Comparison of ENCODE assay signal across 8 cellular contexts in genomic region chr6:53811082-53811481, GRCh38. TPM values are rescaled to one million over a fixed set of nuclear protein-coding genes. Genes with fewer than 3 reads are reported as not detected.
DNase-seq lines count a peak whose midpoint lies in the region; ATAC-seq and TF ChIP-seq lines count a peak whose summit lies in the region.

No MANE protein-coding gene starts in this region.

- no peak overlapping the region for H3K9ac ChIP-seq in trophoblast cell (ENCODE audit: low read length)

- H2AK5ac ChIP-seq in trophoblast cell (ENCODE audit: low read length): no peak overlapping the region

- ATAC-seq in GM19463 (IDR thresholded peaks at IDR 0.05; ENCODE audit: unreplicated experiment): peak; percentile 96
- ATAC-seq in HG03457 (IDR thresholded peaks at IDR 0.05; ENCODE audit: unreplicated experiment): peak; percentile 96
- no peak for ATAC-seq in stimulated activated naive CD8-positive, alpha-beta T cell treated with anti-CD3 and anti-CD28 coated beads, Interleukin-15, Interleukin-2, amounts not matched to agents 100 U/mL and 50 U/mL, for 24 hours

- H3K4ac ChIP-seq in trophoblast cell (ENCODE audit: low read depth, low read length): no peak overlapping the region

- H3K23ac ChIP-seq in trophoblast cell (ENCODE audit: low read length): no peak overlapping the region

- intact Hi-C loops in ascending aorta (cut with DNase I): no loop called here

- no peak overlapping the region for H2BK12ac ChIP-seq in trophoblast cell (ENCODE audit: low read length)

- TF ChIP-seq CTCF in ascending aorta (IDR thresholded peaks at IDR 0.05): no peak

- H3K18ac ChIP-seq in trophoblast cell (ENCODE audit: low read length): no peak overlapping the region

- H3K27me3 ChIP-seq in ascending aorta: no peaks in the 10 kb centered on the region
- H3K27me3 ChIP-seq in trophoblast cell (ENCODE audit: insufficient read depth, low read length): no peaks in the 10 kb centered on the region

- H4K8ac ChIP-seq in trophoblast cell (ENCODE audit: low read depth, low read length): no peak overlapping the region

- peak; percentile 92 for DNase-seq in DMS153 (lab: John Stamatoyannopoulos, UW)
- DNase-seq in ascending aorta (ENCODE audit: low spot score in 2 of 2): no peak
- peak; percentile 48 to 53 for DNase-seq in trophoblast cell
- no peak for DNase-seq in stimulated activated naive CD8-positive, alpha-beta T cell treated with anti-CD3 and anti-CD28 coated beads, Interleukin-15, Interleukin-2, amounts not matched to agents 100 U/mL and 50 U/mL, for 24 hours
- DNase-seq in activated CD4-positive, alpha-beta T cell treated with anti-CD3 and anti-CD28 coated beads for 48 hours: no peak
- no peak for DNase-seq in activated CD4-positive, alpha-beta T cell treated with anti-CD3 and anti-CD28 coated beads for 4 hours

- H3K14ac ChIP-seq in trophoblast cell (ENCODE audit: low read length): no peak overlapping the region

- H2AFZ ChIP-seq in trophoblast cell (ENCODE audit: insufficient read depth, low read length, poor library complexity): no peak overlapping the region

- no peak overlapping the region for H4K12ac ChIP-seq in trophoblast cell (ENCODE audit: low read depth, low read length)

- H3K79me2 ChIP-seq in trophoblast cell (ENCODE audit: control insufficient read depth, insufficient read depth, low read length, poor library complexity): peaks cover 12% of the 10 kb centered on the region

- H3K9me3 ChIP-seq in ascending aorta (no peaks in the 10 kb centered on the region), trophoblast cell (ENCODE audit: insufficient read depth, low read depth, low read length) (peaks cover 2% of the 10 kb centered on the region)

- peaks cover 12% of the 10 kb centered on the region for H3K79me1 ChIP-seq in trophoblast cell (ENCODE audit: low read length)

- H3K27ac ChIP-seq in ascending aorta (peak overlapping the region; percentile 6 to 8), trophoblast cell (ENCODE audit: low read depth, low read length) (peak overlapping the region; percentile 63)

- H3K36me3 ChIP-seq in ascending aorta (no peaks in the 10 kb centered on the region), trophoblast cell (ENCODE audit: control insufficient read depth in 1 of 2, insufficient read depth in 2 of 2, low read length in 2 of 2) (peaks cover 0 to 3% of the 10 kb centered on the region in 2 experiments)

- H3K4me1 ChIP-seq in ascending aorta (peaks cover 0 to 12% of the 10 kb centered on the region in 2 donors), trophoblast cell (ENCODE audit: control insufficient read depth in 1 of 2, insufficient read depth in 2 of 2, low read length in 2 of 2) (peaks cover 27 to 39% of the 10 kb centered on the region in 2 experiments)

- H4K91ac ChIP-seq in trophoblast cell (ENCODE audit: low read depth, low read length): no peak overlapping the region

- H2BK5ac ChIP-seq in trophoblast cell (ENCODE audit: low read depth, low read length, poor library complexity): no peak overlapping the region

- no peak overlapping the region for H3K4me3 ChIP-seq in ascending aorta
- no peak overlapping the region for H3K4me3 ChIP-seq in trophoblast cell (ENCODE audit: low read depth, low read length)

- WGBS in trophoblast cell (ENCODE audit: extremely low coverage, insufficient coverage, insufficient read length): no CpG with 5 or more reads among the region's 4 CpGs

- no peak overlapping the region for H3K4me2 ChIP-seq in trophoblast cell (ENCODE audit: low read length)

- no peak overlapping the region for H2BK120ac ChIP-seq in trophoblast cell (ENCODE audit: insufficient read depth, low read length, poor library complexity)

RNA-seq across cellular contexts. Expression of gene LRRC1, which starts 16.3 kb away (rescaled TPM):
- total RNA-seq in ascending aorta: 16.3 TPM
- 43.6 and 44.5 TPM in 2 replicates for polyA plus RNA-seq in trophoblast cell (2013)

Comparison
In these comparisons a context has a peak if more than half of its experiments do, and no peak if none do; other contexts are left out.
1. DNase-seq: peak in DMS153 (single experiment) and trophoblast cell (2 of 2); none in ascending aorta (0 of 2), stimulated activated naive CD8-positive, alpha-beta T cell treated with anti-CD3 and anti-CD28 coated beads, Interleukin-15, Interleukin-2, amounts not matched to agents 100 U/mL and 50 U/mL, for 24 hours (single experiment), activated CD4-positive, alpha-beta T cell treated with anti-CD3 and anti-CD28 coated beads for 48 hours (single experiment) and activated CD4-positive, alpha-beta T cell treated with anti-CD3 and anti-CD28 coated beads for 4 hours (0 of 2).